ENCODE assay signal across 16 cellular contexts in genomic region chr2:217326238-217327022, GRCh38.
DNase-seq lines count a peak whose midpoint lies in the region; ATAC-seq and TF ChIP-seq lines count a peak whose summit lies in the region.
"Had no signal": no experiment of that assay in that cellular context is flagged by ENCODE, and none has a peak within 500 bp of the region (broad histone marks: within the 10 kb centered on the region; RNA-seq: fewer than 3 reads in every experiment).

No MANE protein-coding gene starts in this region.

- ATAC-seq in CD8-positive, alpha-beta T cell: no peak
- ATAC-seq: activated T-helper 17 cell treated with anti-CD3 and anti-CD28 coated beads, Interleukin-2, amount 50 U/mL, for 72 hours had no signal

- H3K27me3 ChIP-seq in BLaER1: no peaks in the 10 kb centered on the region
- no peaks in the 10 kb centered on the region for H3K27me3 ChIP-seq in SJCRH30
- no peaks in the 10 kb centered on the region for H3K27me3 ChIP-seq in prostate gland (replicated peaks; ENCODE audit: insufficient read depth)
- no peaks in the 10 kb centered on the region for H3K27me3 ChIP-seq in CD8-positive, alpha-beta T cell (ENCODE audit: insufficient read depth, low read length)

- H4K20me1 ChIP-seq in BLaER1: no peaks in the 10 kb centered on the region

- peak overlapping the region; percentile 37; the same call in 1 of the 2 replicates for H3K4me2 ChIP-seq in BLaER1

- 79% methylated on average over 1 of the region's 1 CpG for WGBS in prostate gland

- no peak for TF ChIP-seq POLR2A in prostate gland (IDR thresholded peaks at IDR 0.05)

- H3K27ac ChIP-seq in BLaER1 (no peak overlapping the region), SJCRH30 (peak overlapping the region; percentile 2; the same call in 1 of the 2 replicates), prostate gland (no peak overlapping the region)
- H3K27ac ChIP-seq in CD8-positive, alpha-beta T cell (ENCODE audit: low read depth, low read length): no peak overlapping the region
- H3K27ac ChIP-seq: C4-2B, thoracic aorta had no signal

- H3K4me3 ChIP-seq in BLaER1: no peak overlapping the region
- H3K4me3 ChIP-seq in SJCRH30: no peak overlapping the region
- H3K4me3 ChIP-seq in prostate gland: no peak overlapping the region
- no peak overlapping the region for H3K4me3 ChIP-seq in CD8-positive, alpha-beta T cell (ENCODE audit: low read depth, low read length)
- H3K4me3 ChIP-seq: thoracic aorta had no signal

- H3K36me3 ChIP-seq in BLaER1 (no peaks in the 10 kb centered on the region), SJCRH30 (no peaks in the 10 kb centered on the region), prostate gland (no peaks in the 10 kb centered on the region)
- no peaks in the 10 kb centered on the region for H3K36me3 ChIP-seq in CD8-positive, alpha-beta T cell (ENCODE audit: insufficient read depth, low read length)
- H3K36me3 ChIP-seq: thoracic aorta had no signal

- peaks cover 3% of the 10 kb centered on the region for H3K27me3 Mint-ChIP-seq in CD8-positive, alpha-beta T cell (ENCODE audit: low read depth)
- H3K27me3 Mint-ChIP-seq: activated T-helper 17 cell treated with anti-CD3 and anti-CD28 coated beads, Interleukin-2, amount 50 U/mL, for 72 hours had no signal

- H3K4me3 Mint-ChIP-seq in CD8-positive, alpha-beta T cell: no peak overlapping the region
- H3K4me3 Mint-ChIP-seq: activated T-helper 17 cell treated with anti-CD3 and anti-CD28 coated beads, Interleukin-2, amount 50 U/mL, for 72 hours; neural crest cell had no signal

- no peak overlapping the region for H3K9ac ChIP-seq in BLaER1

- H3K27ac Mint-ChIP-seq in CD8-positive, alpha-beta T cell: no peak overlapping the region
- H3K27ac Mint-ChIP-seq: activated T-helper 17 cell treated with anti-CD3 and anti-CD28 coated beads, Interleukin-2, amount 50 U/mL, for 72 hours had no signal

- DNase-seq in EL (peak; percentile 32), SJCRH30 (peak in 1 of 2 experiments; percentile 40), kidney tubule cell (ENCODE audit: low spot score) (peak; percentile 49), NCI-H2029 treated with DMSO at 0.1 percent for 48 hours (lab: John Stamatoyannopoulos, UW) (no peak), prostate gland (ENCODE audit: low spot score) (no peak)
- DNase-seq in CD8-positive, alpha-beta T cell: no peak
- DNase-seq: activated CD8-positive, alpha-beta memory T cell treated with anti-CD3 and anti-CD28 coated beads for 24 hours; amniotic stem cell; DND-41; glutamatergic neuron; stimulated activated CD4-positive, alpha-beta T cell treated with anti-CD3 and anti-CD28 coated beads, Interleukin-4, amount 100 ng/mL, for 24 hours had no signal

- intact Hi-C loops in prostate gland (cut with DNase I): no loop called here
- intact Hi-C loops in CD8-positive, alpha-beta T cell (cut with DNase I, micrococcal nuclease): no loop called here

- CTCF ChIA-PET in CD8-positive, alpha-beta T cell (lab: Charles Lee): no interaction called here

- TF ChIP-seq CTCF in prostate gland (IDR thresholded peaks at IDR 0.05): no peak
- TF ChIP-seq CTCF in CD8-positive, alpha-beta T cell (IDR thresholded peaks at IDR 0.05): no peak

- peaks cover 6% of the 10 kb centered on the region for H3K9me3 ChIP-seq in BLaER1
- no peaks in the 10 kb centered on the region for H3K9me3 ChIP-seq in SJCRH30 (replicated peaks)
- no peaks in the 10 kb centered on the region for H3K9me3 ChIP-seq in prostate gland
- peaks cover 3% of the 10 kb centered on the region for H3K9me3 ChIP-seq in CD8-positive, alpha-beta T cell (ENCODE audit: low read length)

- POLR2A ChIA-PET in CD8-positive, alpha-beta T cell (lab: Charles Lee): no interaction called here

- H3K9me3 Mint-ChIP-seq in CD8-positive, alpha-beta T cell: peaks cover 15% of the 10 kb centered on the region

- peaks cover 14% of the 10 kb centered on the region for H3K36me3 Mint-ChIP-seq in CD8-positive, alpha-beta T cell

- H3K4me1 ChIP-seq in BLaER1: peaks cover 13% of the 10 kb centered on the region
- H3K4me1 ChIP-seq in SJCRH30: peaks cover 21% of the 10 kb centered on the region
- H3K4me1 ChIP-seq in prostate gland (replicated peaks): no peaks in the 10 kb centered on the region
- no peaks in the 10 kb centered on the region for H3K4me1 ChIP-seq in CD8-positive, alpha-beta T cell (ENCODE audit: insufficient read depth, low read length)

- no peaks in the 10 kb centered on the region for H3K4me1 Mint-ChIP-seq in CD8-positive, alpha-beta T cell (ENCODE audit: low read depth)
- H3K4me1 Mint-ChIP-seq: activated T-helper 17 cell treated with anti-CD3 and anti-CD28 coated beads, Interleukin-2, amount 50 U/mL, for 72 hours had no signal

Comparison
In these comparisons a context has a peak if more than half of its experiments do, and no peak if none do; other contexts are left out.
1. DNase-seq: peak in EL (single experiment) and kidney tubule cell (single experiment); none in NCI-H2029 treated with DMSO at 0.1 percent for 48 hours (single experiment), prostate gland (single experiment) and CD8-positive, alpha-beta T cell (0 of 7).